In genomic region chr6:128807577-128807976, GRCh38 we compare ENCODE assay signal across 8 cellular contexts.
A peak's percentile ranks its signal among the peaks of the same experiment; 100 is the strongest.
DNase-seq lines count a peak whose midpoint lies in the region; ATAC-seq, FAIRE-seq and TF ChIP-seq lines count a peak whose summit lies in the region.

No MANE protein-coding gene starts in this region.

- no peak overlapping the region for H3K27ac ChIP-seq in kidney (ENCODE audit: low read depth in 2 of 2, low read length in 2 of 2)

- DNase-seq in Caki2 (ENCODE audit: low read depth) (peak; percentile 42), HT-29 (ENCODE audit: low spot score) (peak; percentile 41), adipocyte (ENCODE audit: low read depth) (peak; percentile 65), lung microvascular endothelial cell (ENCODE audit: low read depth in 2 of 2) (peak; percentile 33 to 52), kidney (no peak)

- H3K4me1 ChIP-seq in adipocyte (ENCODE audit: control insufficient read depth, insufficient read depth, low read length), result peaks cover 4% of the 10 kb centered on the region
- H3K4me1 ChIP-seq in kidney (ENCODE audit: control insufficient read depth in 1 of 2, insufficient read depth in 1 of 2, low read depth in 1 of 2, low read length in 2 of 2), result no peaks in the 10 kb centered on the region

- ATAC-seq in GM18870 (IDR thresholded peaks at IDR 0.05; ENCODE audit: unreplicated experiment) (no peak), GM18511 (IDR thresholded peaks at IDR 0.05; ENCODE audit: unreplicated experiment) (no peak), HG03039 (IDR thresholded peaks at IDR 0.05; ENCODE audit: unreplicated experiment) (no peak)

- TF ChIP-seq CTCF in kidney (IDR thresholded peaks at IDR 0.05; ENCODE audit: borderline replicate concordance, extremely low read depth, insufficient read depth), result no peak

- no peaks in the 10 kb centered on the region for H3K36me3 ChIP-seq in adipocyte (ENCODE audit: control insufficient read depth, insufficient read depth, low read length, severe bottlenecking)
- H3K36me3 ChIP-seq in kidney (ENCODE audit: control insufficient read depth in 1 of 2, insufficient read depth in 2 of 2, low read length in 2 of 2), result no peaks in the 10 kb centered on the region

- no peaks in the 10 kb centered on the region for H3K27me3 ChIP-seq in adipocyte (replicated peaks; ENCODE audit: control insufficient read depth, insufficient read depth, low read length)

- intact Hi-C loops in kidney (cut with DNase I), result loop anchor here (10.0 kb wide), 1 partner anchor 437 kb away; no protein-coding TSS in a partner anchor

- H3K4me3 ChIP-seq in adipocyte (ENCODE audit: low read length) (no peak overlapping the region), kidney (ENCODE audit: low read length in 2 of 2) (no peak overlapping the region)

- H3K9ac ChIP-seq in adipocyte (ENCODE audit: low read length) (peak overlapping the region; percentile 30), kidney (ENCODE audit: low read length in 2 of 2) (no peak overlapping the region)

- peaks cover 2% of the 10 kb centered on the region for H3K9me3 ChIP-seq in adipocyte (ENCODE audit: control insufficient read depth, low read length)
- H3K9me3 ChIP-seq in kidney (ENCODE audit: control insufficient read depth in 1 of 2, low read length in 2 of 2), result no peaks in the 10 kb centered on the region

- FAIRE-seq in kidney (lab: Jason Lieb, UNC), result no peak

- in situ Hi-C loops in Caki2 (cut with HindIII; ENCODE audit: low pct_unique_long_range_greater_than_20kb, low sequenced_read_pairs), result no loop called here
